ENCODE assay signal across 1 cellular context in the genomic region with DNA sequence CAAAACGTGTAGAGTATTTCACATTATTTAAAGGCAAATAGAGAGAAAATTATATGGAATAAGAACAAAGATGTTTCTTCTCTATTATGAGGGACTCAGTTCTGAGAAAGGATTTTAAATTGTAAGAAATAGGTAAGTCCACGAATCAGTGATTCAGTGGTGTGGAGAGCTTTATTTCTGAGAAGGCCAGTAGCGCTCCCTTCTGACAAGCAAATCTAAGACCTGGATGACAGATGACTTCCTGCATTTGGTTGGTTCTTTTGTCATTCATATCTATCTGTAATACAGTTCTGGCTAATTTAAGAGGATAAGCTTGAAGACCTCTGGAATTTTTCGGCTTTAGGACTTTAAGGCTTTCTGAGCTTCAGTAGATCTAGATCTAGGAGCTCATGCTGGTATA.
TF ChIP-seq lines count a peak whose summit lies in the region.

No MANE protein-coding gene starts in this region.

TF ChIP-seq in HCT116, 20 proteins besides CTCF, POLR2A, EP300 and RAD21:
- TF ChIP-seq EZH2phosphoT487 (IDR thresholded peaks at IDR 0.05; ENCODE audit: borderline replicate concordance) (no peak), ZNF274 (IDR thresholded peaks at IDR 0.05; ENCODE audit: low read depth, low read length) (no peak), ZFX (IDR thresholded peaks at IDR 0.05) (no peak)
- TF ChIP-seq, protein P1, sequence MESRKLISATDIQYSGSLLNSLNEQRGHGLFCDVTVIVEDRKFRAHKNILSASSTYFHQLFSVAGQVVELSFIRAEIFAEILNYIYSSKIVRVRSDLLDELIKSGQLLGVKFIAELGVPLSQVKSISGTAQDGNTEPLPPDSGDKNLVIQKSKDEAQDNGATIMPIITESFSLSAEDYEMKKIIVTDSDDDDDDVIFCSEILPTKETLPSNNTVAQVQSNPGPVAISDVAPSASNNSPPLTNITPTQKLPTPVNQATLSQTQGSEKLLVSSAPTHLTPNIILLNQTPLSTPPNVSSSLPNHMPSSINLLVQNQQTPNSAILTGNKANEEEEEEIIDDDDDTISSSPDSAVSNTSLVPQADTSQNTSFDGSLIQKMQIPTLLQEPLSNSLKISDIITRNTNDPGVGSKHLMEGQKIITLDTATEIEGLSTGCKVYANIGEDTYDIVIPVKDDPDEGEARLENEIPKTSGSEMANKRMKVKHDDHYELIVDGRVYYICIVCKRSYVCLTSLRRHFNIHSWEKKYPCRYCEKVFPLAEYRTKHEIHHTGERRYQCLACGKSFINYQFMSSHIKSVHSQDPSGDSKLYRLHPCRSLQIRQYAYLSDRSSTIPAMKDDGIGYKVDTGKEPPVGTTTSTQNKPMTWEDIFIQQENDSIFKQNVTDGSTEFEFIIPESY (IDR thresholded peaks at IDR 0.05; ENCODE audit: extremely low read depth, insufficient replicate concordance, low read length): no peak
